In the genomic region with DNA sequence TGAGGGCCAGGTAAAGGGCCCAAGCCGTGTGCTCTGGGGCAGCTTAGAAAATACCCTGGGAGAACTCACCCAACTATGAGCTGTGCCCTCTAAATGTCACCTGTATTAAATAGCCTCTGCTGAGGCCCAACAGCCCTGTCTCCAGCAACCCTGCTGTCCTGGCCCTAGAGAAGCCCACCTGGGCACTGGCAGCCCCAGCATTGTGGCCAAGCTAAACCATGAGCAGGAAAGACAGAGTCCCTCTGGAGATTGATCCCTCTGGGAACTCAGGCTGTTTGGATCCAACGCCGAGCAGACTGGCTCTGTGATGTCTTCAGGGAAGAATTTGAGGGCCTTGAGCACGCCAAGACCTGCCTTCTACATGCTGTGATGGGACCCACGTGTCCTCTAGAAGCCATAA, we compare ENCODE assay signal across 2 cellular contexts.
TF ChIP-seq lines count a peak whose summit lies in the region.

No MANE protein-coding gene starts in this region.

TF ChIP-seq in GM23338, 12 proteins besides CTCF, POLR2A, EP300 and RAD21:
- TF ChIP-seq POLR2AphosphoS5 (IDR thresholded peaks at IDR 0.05; ENCODE audit: low read depth) (no peak), EZH2 (IDR thresholded peaks at IDR 0.05; ENCODE audit: low read depth, unreplicated experiment) (no peak), ZNF331 (CRISPR knock-in tag; IDR thresholded peaks at IDR 0.05; ENCODE audit: low read depth) (no peak), STAT1 (IDR thresholded peaks at IDR 0.05; ENCODE audit: unreplicated experiment) (no peak), EZH2phosphoT487 (IDR thresholded peaks at IDR 0.05; ENCODE audit: unreplicated experiment) (no peak), ZNF114 (CRISPR knock-in tag; IDR thresholded peaks at IDR 0.05) (no peak), CREB1 (CRISPR knock-in tag; IDR thresholded peaks at IDR 0.05; ENCODE audit: low read depth) (no peak), JUNB (IDR thresholded peaks at IDR 0.05; ENCODE audit: unreplicated experiment) (no peak), NANOG (IDR thresholded peaks at IDR 0.05; ENCODE audit: borderline replicate concordance) (no peak)
- TF ChIP-seq, protein P1, sequence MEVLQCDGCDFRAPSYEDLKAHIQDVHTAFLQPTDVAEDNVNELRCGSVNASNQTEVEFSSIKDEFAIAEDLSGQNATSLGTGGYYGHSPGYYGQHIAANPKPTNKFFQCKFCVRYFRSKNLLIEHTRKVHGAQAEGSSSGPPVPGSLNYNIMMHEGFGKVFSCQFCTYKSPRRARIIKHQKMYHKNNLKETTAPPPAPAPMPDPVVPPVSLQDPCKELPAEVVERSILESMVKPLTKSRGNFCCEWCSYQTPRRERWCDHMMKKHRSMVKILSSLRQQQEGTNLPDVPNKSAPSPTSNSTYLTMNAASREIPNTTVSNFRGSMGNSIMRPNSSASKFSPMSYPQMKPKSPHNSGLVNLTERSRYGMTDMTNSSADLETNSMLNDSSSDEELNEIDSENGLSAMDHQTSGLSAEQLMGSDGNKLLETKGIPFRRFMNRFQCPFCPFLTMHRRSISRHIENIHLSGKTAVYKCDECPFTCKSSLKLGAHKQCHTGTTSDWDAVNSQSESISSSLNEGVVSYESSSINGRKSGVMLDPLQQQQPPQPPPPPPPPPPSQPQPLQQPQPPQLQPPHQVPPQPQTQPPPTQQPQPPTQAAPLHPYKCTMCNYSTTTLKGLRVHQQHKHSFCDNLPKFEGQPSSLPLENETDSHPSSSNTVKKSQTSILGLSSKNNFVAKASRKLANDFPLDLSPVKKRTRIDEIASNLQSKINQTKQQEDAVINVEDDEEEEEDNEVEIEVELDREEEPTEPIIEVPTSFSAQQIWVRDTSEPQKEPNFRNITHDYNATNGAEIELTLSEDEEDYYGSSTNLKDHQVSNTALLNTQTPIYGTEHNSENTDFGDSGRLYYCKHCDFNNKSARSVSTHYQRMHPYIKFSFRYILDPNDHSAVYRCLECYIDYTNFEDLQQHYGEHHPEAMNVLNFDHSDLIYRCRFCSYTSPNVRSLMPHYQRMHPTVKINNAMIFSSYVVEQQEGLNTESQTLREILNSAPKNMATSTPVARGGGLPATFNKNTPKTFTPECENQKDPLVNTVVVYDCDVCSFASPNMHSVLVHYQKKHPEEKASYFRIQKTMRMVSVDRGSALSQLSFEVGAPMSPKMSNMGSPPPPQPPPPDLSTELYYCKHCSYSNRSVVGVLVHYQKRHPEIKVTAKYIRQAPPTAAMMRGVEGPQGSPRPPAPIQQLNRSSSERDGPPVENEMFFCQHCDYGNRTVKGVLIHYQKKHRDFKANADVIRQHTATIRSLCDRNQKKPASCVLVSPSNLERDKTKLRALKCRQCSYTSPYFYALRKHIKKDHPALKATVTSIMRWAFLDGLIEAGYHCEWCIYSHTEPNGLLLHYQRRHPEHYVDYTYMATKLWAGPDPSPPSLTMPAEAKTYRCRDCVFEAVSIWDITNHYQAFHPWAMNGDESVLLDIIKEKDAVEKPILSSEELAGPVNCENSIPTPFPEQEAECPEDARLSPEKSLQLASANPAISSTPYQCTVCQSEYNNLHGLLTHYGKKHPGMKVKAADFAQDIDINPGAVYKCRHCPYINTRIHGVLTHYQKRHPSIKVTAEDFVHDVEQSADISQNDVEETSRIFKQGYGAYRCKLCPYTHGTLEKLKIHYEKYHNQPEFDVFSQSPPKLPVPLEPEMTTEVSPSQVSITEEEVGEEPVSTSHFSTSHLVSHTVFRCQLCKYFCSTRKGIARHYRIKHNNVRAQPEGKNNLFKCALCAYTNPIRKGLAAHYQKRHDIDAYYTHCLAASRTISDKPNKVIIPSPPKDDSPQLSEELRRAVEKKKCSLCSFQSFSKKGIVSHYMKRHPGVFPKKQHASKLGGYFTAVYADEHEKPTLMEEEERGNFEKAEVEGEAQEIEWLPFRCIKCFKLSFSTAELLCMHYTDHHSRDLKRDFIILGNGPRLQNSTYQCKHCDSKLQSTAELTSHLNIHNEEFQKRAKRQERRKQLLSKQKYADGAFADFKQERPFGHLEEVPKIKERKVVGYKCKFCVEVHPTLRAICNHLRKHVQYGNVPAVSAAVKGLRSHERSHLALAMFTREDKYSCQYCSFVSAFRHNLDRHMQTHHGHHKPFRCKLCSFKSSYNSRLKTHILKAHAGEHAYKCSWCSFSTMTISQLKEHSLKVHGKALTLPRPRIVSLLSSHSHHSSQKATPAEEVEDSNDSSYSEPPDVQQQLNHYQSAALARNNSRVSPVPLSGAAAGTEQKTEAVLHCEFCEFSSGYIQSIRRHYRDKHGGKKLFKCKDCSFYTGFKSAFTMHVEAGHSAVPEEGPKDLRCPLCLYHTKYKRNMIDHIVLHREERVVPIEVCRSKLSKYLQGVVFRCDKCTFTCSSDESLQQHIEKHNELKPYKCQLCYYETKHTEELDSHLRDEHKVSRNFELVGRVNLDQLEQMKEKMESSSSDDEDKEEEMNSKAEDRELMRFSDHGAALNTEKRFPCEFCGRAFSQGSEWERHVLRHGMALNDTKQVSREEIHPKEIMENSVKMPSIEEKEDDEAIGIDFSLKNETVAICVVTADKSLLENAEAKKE (CRISPR knock-in tag; IDR thresholded peaks at IDR 0.05): no peak
- TF ChIP-seq, protein P2, sequence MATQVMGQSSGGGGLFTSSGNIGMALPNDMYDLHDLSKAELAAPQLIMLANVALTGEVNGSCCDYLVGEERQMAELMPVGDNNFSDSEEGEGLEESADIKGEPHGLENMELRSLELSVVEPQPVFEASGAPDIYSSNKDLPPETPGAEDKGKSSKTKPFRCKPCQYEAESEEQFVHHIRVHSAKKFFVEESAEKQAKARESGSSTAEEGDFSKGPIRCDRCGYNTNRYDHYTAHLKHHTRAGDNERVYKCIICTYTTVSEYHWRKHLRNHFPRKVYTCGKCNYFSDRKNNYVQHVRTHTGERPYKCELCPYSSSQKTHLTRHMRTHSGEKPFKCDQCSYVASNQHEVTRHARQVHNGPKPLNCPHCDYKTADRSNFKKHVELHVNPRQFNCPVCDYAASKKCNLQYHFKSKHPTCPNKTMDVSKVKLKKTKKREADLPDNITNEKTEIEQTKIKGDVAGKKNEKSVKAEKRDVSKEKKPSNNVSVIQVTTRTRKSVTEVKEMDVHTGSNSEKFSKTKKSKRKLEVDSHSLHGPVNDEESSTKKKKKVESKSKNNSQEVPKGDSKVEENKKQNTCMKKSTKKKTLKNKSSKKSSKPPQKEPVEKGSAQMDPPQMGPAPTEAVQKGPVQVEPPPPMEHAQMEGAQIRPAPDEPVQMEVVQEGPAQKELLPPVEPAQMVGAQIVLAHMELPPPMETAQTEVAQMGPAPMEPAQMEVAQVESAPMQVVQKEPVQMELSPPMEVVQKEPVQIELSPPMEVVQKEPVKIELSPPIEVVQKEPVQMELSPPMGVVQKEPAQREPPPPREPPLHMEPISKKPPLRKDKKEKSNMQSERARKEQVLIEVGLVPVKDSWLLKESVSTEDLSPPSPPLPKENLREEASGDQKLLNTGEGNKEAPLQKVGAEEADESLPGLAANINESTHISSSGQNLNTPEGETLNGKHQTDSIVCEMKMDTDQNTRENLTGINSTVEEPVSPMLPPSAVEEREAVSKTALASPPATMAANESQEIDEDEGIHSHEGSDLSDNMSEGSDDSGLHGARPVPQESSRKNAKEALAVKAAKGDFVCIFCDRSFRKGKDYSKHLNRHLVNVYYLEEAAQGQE (IDR thresholded peaks at IDR 0.05; ENCODE audit: unreplicated experiment): no peak

TF ChIP-seq in H1, 55 proteins besides CTCF, POLR2A, EP300 and RAD21:
- TF ChIP-seq TEAD4 (IDR thresholded peaks at IDR 0.05; ENCODE audit: low read depth, low read length): no peak
